ENCODE assay signal across 28 cellular contexts in the genomic region with DNA sequence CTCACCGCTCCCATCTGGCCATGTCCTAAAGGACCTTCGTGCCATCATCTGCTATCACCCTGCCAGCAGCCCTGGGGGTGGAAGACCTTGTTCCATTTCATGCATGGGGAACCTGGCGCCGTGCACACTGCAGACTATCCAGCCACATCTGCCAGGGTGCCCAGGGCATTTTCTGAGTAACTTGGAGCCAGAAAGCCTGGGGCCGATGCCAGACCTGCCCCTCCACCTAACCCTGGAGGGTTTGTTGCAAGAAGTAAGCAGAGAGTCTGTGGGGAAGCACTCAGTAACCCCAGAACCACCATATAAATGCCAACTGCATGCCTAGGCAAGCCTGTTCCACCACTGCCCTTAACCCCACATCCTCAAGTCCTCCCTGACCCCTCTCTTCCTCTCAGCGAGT. TPM values are rescaled to one million over a fixed set of nuclear protein-coding genes. Genes with fewer than 3 reads are reported as not detected.
DNase-seq lines count a peak whose midpoint lies in the region; ATAC-seq, FAIRE-seq and TF ChIP-seq lines count a peak whose summit lies in the region.
"Had no signal": no experiment of that assay in that cellular context is flagged by ENCODE, and none has a peak within 500 bp of the region (broad histone marks: within the 10 kb centered on the region; RNA-seq: fewer than 3 reads in every experiment).

No MANE protein-coding gene starts in this region.

- peak; percentile 7 for FAIRE-seq in bronchial epithelial cell (lab: Jason Lieb, UNC)
- FAIRE-seq: A549, GM12892, H1 had no signal

- H3K36me3 ChIP-seq in bronchial epithelial cell (ENCODE audit: control insufficient read depth, insufficient read depth, low read length) = peaks cover 1% of the 10 kb centered on the region

- no peaks in the 10 kb centered on the region for H3K9me3 Mint-ChIP-seq in activated naive CD8-positive, alpha-beta T cell treated with anti-CD3 and anti-CD28 coated beads, Interleukin-2, amount 50 U/mL, for 24 hours
- no peaks in the 10 kb centered on the region for H3K9me3 Mint-ChIP-seq in activated naive CD8-positive, alpha-beta T cell treated with anti-CD3 and anti-CD28 coated beads for 36 hours
- peaks cover 8% of the 10 kb centered on the region for H3K9me3 Mint-ChIP-seq in chondrocyte (ENCODE audit: low read depth)
- H3K9me3 Mint-ChIP-seq: CD4-positive, alpha-beta T cell had no signal

- no peak overlapping the region for H3K4me3 ChIP-seq in bronchial epithelial cell (ENCODE audit: low read depth, low read length)
- H3K4me3 ChIP-seq: A549; BLaER1 treated with 17β-estradiol and CSF1 and Interleukin-3, amounts not matched to agents 10 nM and 100 nM; PC-9 had no signal

- H3K27ac Mint-ChIP-seq in activated naive CD8-positive, alpha-beta T cell treated with anti-CD3 and anti-CD28 coated beads, Interleukin-2, amount 50 U/mL, for 24 hours = no peak overlapping the region
- no peak overlapping the region for H3K27ac Mint-ChIP-seq in activated naive CD8-positive, alpha-beta T cell treated with anti-CD3 and anti-CD28 coated beads for 36 hours
- no peak overlapping the region for H3K27ac Mint-ChIP-seq in chondrocyte (ENCODE audit: unreplicated experiment)
- H3K27ac Mint-ChIP-seq: CD4-positive, alpha-beta T cell had no signal

- peaks cover 17% of the 10 kb centered on the region for H3K36me3 Mint-ChIP-seq in activated naive CD8-positive, alpha-beta T cell treated with anti-CD3 and anti-CD28 coated beads, Interleukin-2, amount 50 U/mL, for 24 hours (ENCODE audit: low read depth)
- H3K36me3 Mint-ChIP-seq in activated naive CD8-positive, alpha-beta T cell treated with anti-CD3 and anti-CD28 coated beads for 36 hours = peaks cover 15% of the 10 kb centered on the region
- peaks cover 3% of the 10 kb centered on the region for H3K36me3 Mint-ChIP-seq in chondrocyte (ENCODE audit: low read depth)

- H3K27me3 ChIP-seq in bronchial epithelial cell (ENCODE audit: control insufficient read depth, insufficient read depth, low read length) = no peaks in the 10 kb centered on the region

- no peaks in the 10 kb centered on the region for H3K27me3 Mint-ChIP-seq in activated naive CD8-positive, alpha-beta T cell treated with anti-CD3 and anti-CD28 coated beads, Interleukin-2, amount 50 U/mL, for 24 hours
- no peaks in the 10 kb centered on the region for H3K27me3 Mint-ChIP-seq in activated naive CD8-positive, alpha-beta T cell treated with anti-CD3 and anti-CD28 coated beads for 36 hours
- no peaks in the 10 kb centered on the region for H3K27me3 Mint-ChIP-seq in chondrocyte (ENCODE audit: low read depth)
- H3K27me3 Mint-ChIP-seq: CD4-positive, alpha-beta T cell had no signal

- peak; percentile 22 for ATAC-seq in activated naive CD8-positive, alpha-beta T cell treated with anti-CD3 and anti-CD28 coated beads, Interleukin-2, amount 50 U/mL, for 24 hours
- ATAC-seq: A549 had no signal

- TF ChIP-seq CTCF in bronchial epithelial cell (IDR thresholded peaks at IDR 0.05; ENCODE audit: insufficient read depth, low read length, severe bottlenecking) (no peak), chondrocyte (IDR thresholded peaks at IDR 0.05) (no peak)

- peaks cover 2% of the 10 kb centered on the region for H3K4me1 Mint-ChIP-seq in activated naive CD8-positive, alpha-beta T cell treated with anti-CD3 and anti-CD28 coated beads, Interleukin-2, amount 50 U/mL, for 24 hours
- H3K4me1 Mint-ChIP-seq in activated naive CD8-positive, alpha-beta T cell treated with anti-CD3 and anti-CD28 coated beads for 36 hours = peaks cover 6% of the 10 kb centered on the region
- H3K4me1 Mint-ChIP-seq in chondrocyte (ENCODE audit: low read depth) = peaks cover 12% of the 10 kb centered on the region

- no peak overlapping the region for H3K4me3 Mint-ChIP-seq in activated naive CD8-positive, alpha-beta T cell treated with anti-CD3 and anti-CD28 coated beads, Interleukin-2, amount 50 U/mL, for 24 hours
- H3K4me3 Mint-ChIP-seq in activated naive CD8-positive, alpha-beta T cell treated with anti-CD3 and anti-CD28 coated beads for 36 hours = no peak overlapping the region
- H3K4me3 Mint-ChIP-seq in chondrocyte (ENCODE audit: unreplicated experiment) = no peak overlapping the region
- H3K4me3 Mint-ChIP-seq: CD4-positive, alpha-beta T cell had no signal

- DNase-seq in activated naive CD8-positive, alpha-beta T cell treated with anti-CD3 and anti-CD28 coated beads, Interleukin-2, amount 50 U/mL, for 24 hours = no peak
- no peak for DNase-seq in activated naive CD8-positive, alpha-beta T cell treated with anti-CD3 and anti-CD28 coated beads for 36 hours
- DNase-seq in NCI-H446 treated with DMSO at 0.1 percent for 48 hours (lab: John Stamatoyannopoulos, UW) (peak; percentile 61), bronchial epithelial cell (ENCODE audit: low read depth) (no peak), chondrocyte (ENCODE audit: low spot score) (no peak), NCI-H146 (lab: John Stamatoyannopoulos, UW) (no peak)
- no peak for DNase-seq in stimulated activated CD8-positive, alpha-beta memory T cell treated with anti-CD3 and anti-CD28 coated beads, Interleukin-4, amount 100 ng/mL, for 48 hours
- DNase-seq: AML-193; CD4-positive, alpha-beta T cell; DND-41; HCEC 1CT; KBM-7; NCI-H1048; NCI-H1417; NCI-H1694 treated with DMSO at 0.1 percent for 48 hours; NCI-H2081; NCI-H345; NCI-H524 treated with DMSO at 0.1 percent for 48 hours; NCI-H774; PC-9; SHP77 had no signal

RNA-seq across cellular contexts. Expression of gene HAUS7, which starts 7.3 kb away (rescaled TPM):
- 10 to 100 TPM; 66.4 to 67.2 TPM for total RNA-seq in activated naive CD8-positive, alpha-beta T cell treated with anti-CD3 and anti-CD28 coated beads for 36 hours
- total RNA-seq in bronchial epithelial cell (7.4 and 10.9 TPM in 2 replicates), chondrocyte (31.3 to 43.6 TPM (median 32.3 TPM) in 3 replicates)

RNA-seq across cellular contexts. Expression of gene TREX2, which starts 17.2 kb away (rescaled TPM):
- total RNA-seq in activated naive CD8-positive, alpha-beta T cell treated with anti-CD3 and anti-CD28 coated beads for 36 hours = 1 to 10 TPM; 1.8 to 2.1 TPM
- total RNA-seq in bronchial epithelial cell (2.3 and 5.5 TPM in 2 replicates), chondrocyte (0.80 to 1.6 TPM (median 1.6 TPM) in 3 replicates)
- total RNA-seq: RPMI7951 had no signal

RNA-seq across cellular contexts. Expression of gene BGN, which starts 31.7 kb away (rescaled TPM):
- total RNA-seq in activated naive CD8-positive, alpha-beta T cell treated with anti-CD3 and anti-CD28 coated beads for 36 hours = not detected
- total RNA-seq in bronchial epithelial cell = 0.26 TPM in 1 of 2 replicates, not detected in the other
- 1,195 to 2,668 TPM (median 2,632 TPM) in 3 replicates for total RNA-seq in chondrocyte
- total RNA-seq: CD4-positive, alpha-beta T cell; LHCN-M2; SK-MEL-5 had no signal

RNA-seq across cellular contexts. Expression of gene ZFP92, which starts 51.8 kb away (rescaled TPM):
- 1 to 10 TPM; 1.3 to 1.5 TPM for total RNA-seq in activated naive CD8-positive, alpha-beta T cell treated with anti-CD3 and anti-CD28 coated beads for 36 hours
- 0.53 and 1.3 TPM in 2 replicates for total RNA-seq in bronchial epithelial cell
- 0.10 to 1.6 TPM (median 1.5 TPM) in 3 replicates for total RNA-seq in chondrocyte
- total RNA-seq: LHCN-M2, PC-9, RPMI7951 had no signal

RNA-seq across cellular contexts. Expression of gene ATP2B3, which starts 54.4 kb away (rescaled TPM):
- total RNA-seq in activated naive CD8-positive, alpha-beta T cell treated with anti-CD3 and anti-CD28 coated beads for 36 hours = not detected
- total RNA-seq in bronchial epithelial cell (not detected in 2 replicates), chondrocyte (0.17 to 0.46 TPM (median 0.37 TPM) in 3 replicates)
- total RNA-seq: CD4-positive, alpha-beta T cell; LHCN-M2; PC-9; RPMI7951 had no signal

Comparison
In these comparisons a context has a peak if more than half of its experiments do, and no peak if none do; other contexts are left out.
1. RNA of gene BGN, which starts 31.7 kb away (total RNA-seq): 1,195 to 2,668 TPM in chondrocyte; 0.26 TPM in bronchial epithelial cell and not detected in activated naive CD8-positive, alpha-beta T cell treated with anti-CD3 and anti-CD28 coated beads for 36 hours; every median in the first group is over 100 times any median in the second.